Comparison of ENCODE assay signal across 2 cellular contexts in genomic region chr9:100063185-100063584, GRCh38.
TF ChIP-seq lines count a peak whose summit lies in the region.

No MANE protein-coding gene starts in this region.

TF ChIP-seq in H1, 55 proteins besides CTCF, POLR2A, EP300 and RAD21 (continued from another document):
- TF ChIP-seq KDM5A (IDR thresholded peaks at IDR 0.05; ENCODE audit: low read length): no peak
- TF ChIP-seq TAF1 (IDR thresholded peaks at IDR 0.05; ENCODE audit: low read depth, low read length): no peak
- no peak for TF ChIP-seq TAF7 (optimal IDR thresholded peaks at IDR 0.05; ENCODE audit: borderline replicate concordance, low read depth, low read length)
- TF ChIP-seq MAX (IDR thresholded peaks at IDR 0.05): no peak
- no peak for TF ChIP-seq POU5F1 (IDR thresholded peaks at IDR 0.05; ENCODE audit: low read depth, low read length)
- no peak for TF ChIP-seq CBX5 (IDR thresholded peaks at IDR 0.05; ENCODE audit: low read depth, low read length)
- no peak for TF ChIP-seq E2F6 (IDR thresholded peaks at IDR 0.05)
- TF ChIP-seq ATF3 (IDR thresholded peaks at IDR 0.05; ENCODE audit: insufficient read depth, low read depth, low read length): no peak
- no peak for TF ChIP-seq SAP30 (IDR thresholded peaks at IDR 0.05; ENCODE audit: insufficient read depth, insufficient replicate concordance, low read length)
- no peak for TF ChIP-seq HDAC6 (IDR thresholded peaks at IDR 0.05; ENCODE audit: low read depth, low read length)
- TF ChIP-seq CBX8 (IDR thresholded peaks at IDR 0.05; ENCODE audit: borderline replicate concordance, low read depth, low read length): no peak
- no peak for TF ChIP-seq TBP (IDR thresholded peaks at IDR 0.05; ENCODE audit: low read depth, low read length)
- no peak for TF ChIP-seq FOSL1 (IDR thresholded peaks at IDR 0.05; ENCODE audit: insufficient read depth, low read depth, low read length)
- TF ChIP-seq EGR1 (IDR thresholded peaks at IDR 0.05; ENCODE audit: borderline replicate concordance, low read depth, low read length): no peak
- no peak for TF ChIP-seq CHD7 (IDR thresholded peaks at IDR 0.05; ENCODE audit: insufficient replicate concordance, low read length)
- TF ChIP-seq RFX5 (IDR thresholded peaks at IDR 0.05; ENCODE audit: borderline replicate concordance, low read depth, low read length): no peak

TF ChIP-seq in liver, 16 proteins besides CTCF, POLR2A, EP300 and RAD21:
- TF ChIP-seq ATF3 (IDR thresholded peaks at IDR 0.05): no peak
- TF ChIP-seq EGR1 (IDR thresholded peaks at IDR 0.05; ENCODE audit: low read depth in 2 of 2): no peak
- no peak for TF ChIP-seq HNF4G (IDR thresholded peaks at IDR 0.05)
- no peak for TF ChIP-seq REST (IDR thresholded peaks at IDR 0.05)
- no peak for TF ChIP-seq FOXA1 (IDR thresholded peaks at IDR 0.05)
- no peak for TF ChIP-seq ZBTB33 (IDR thresholded peaks at IDR 0.05)
- TF ChIP-seq HNF4A (conservative IDR thresholded peaks at IDR 0.05): peak in 1 of 2 donors; percentile 20
- TF ChIP-seq GABPA (IDR thresholded peaks at IDR 0.05 in 1 of 2, conservative IDR thresholded peaks at IDR 0.05 in 1 of 2): no peak
- TF ChIP-seq FOXA2 (IDR thresholded peaks at IDR 0.05): no peak
- peak; percentile 77 for TF ChIP-seq NR2F2 (IDR thresholded peaks at IDR 0.05)
- peak in 1 of 2 donors; percentile 36 for TF ChIP-seq RXRA (IDR thresholded peaks at IDR 0.05)
- TF ChIP-seq SP1 (IDR thresholded peaks at IDR 0.05): no peak
- no peak for TF ChIP-seq MAX (IDR thresholded peaks at IDR 0.05)
